Comparison of ENCODE assay signal across 1 cellular context in the genomic region with DNA sequence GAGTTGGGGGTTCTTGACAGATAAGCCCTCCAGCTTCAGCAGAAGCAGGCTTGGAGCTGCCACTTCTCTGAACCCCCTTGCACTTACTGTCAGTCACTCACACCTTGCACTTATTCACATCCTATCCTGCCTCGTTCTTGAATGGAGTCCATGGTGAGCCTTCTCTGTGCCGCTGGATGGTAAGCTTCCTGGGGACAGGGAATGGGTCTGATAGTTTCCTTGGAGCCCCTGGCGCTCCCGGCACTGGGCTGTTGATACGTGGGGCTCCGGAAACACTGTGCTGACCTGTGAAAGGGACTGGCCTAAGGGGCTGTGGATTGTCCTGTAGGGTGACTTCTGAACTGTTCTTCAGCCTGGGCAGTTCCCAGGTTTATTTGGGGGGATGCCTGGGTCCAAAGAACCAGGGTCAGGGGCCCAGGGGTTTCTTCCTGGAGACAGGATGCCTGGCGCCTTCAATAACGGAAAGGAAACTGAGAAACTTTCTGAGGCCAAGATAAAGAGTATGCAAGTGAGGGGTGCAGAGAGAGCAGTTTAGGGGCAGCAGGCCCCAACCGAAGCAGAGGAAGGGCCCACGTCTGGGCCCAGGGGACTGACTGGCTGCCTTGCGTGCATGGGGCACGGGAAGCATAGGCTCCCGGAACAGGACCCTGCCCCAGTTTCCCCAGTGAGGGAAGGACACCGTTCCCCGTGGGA.
TF ChIP-seq lines count a peak whose summit lies in the region.

No MANE protein-coding gene starts in this region.

TF ChIP-seq in H1, 55 proteins besides CTCF, POLR2A, EP300 and RAD21:
- TF ChIP-seq TAF7 (optimal IDR thresholded peaks at IDR 0.05; ENCODE audit: borderline replicate concordance, low read depth, low read length), result no peak
- no peak for TF ChIP-seq MAFK (IDR thresholded peaks at IDR 0.05; ENCODE audit: low read depth, low read length)
- TF ChIP-seq CHD1 (IDR thresholded peaks at IDR 0.05; ENCODE audit: low read depth, low read length), result no peak
- no peak for TF ChIP-seq SIRT6 (IDR thresholded peaks at IDR 0.05; ENCODE audit: low read length)
- TF ChIP-seq, protein P1, sequence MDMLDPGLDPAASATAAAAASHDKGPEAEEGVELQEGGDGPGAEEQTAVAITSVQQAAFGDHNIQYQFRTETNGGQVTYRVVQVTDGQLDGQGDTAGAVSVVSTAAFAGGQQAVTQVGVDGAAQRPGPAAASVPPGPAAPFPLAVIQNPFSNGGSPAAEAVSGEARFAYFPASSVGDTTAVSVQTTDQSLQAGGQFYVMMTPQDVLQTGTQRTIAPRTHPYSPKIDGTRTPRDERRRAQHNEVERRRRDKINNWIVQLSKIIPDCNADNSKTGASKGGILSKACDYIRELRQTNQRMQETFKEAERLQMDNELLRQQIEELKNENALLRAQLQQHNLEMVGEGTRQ (IDR thresholded peaks at IDR 0.05; ENCODE audit: low read length), result no peak
- no peak for TF ChIP-seq GABPA (IDR thresholded peaks at IDR 0.05; ENCODE audit: borderline replicate concordance, insufficient read depth, low read length)
- TF ChIP-seq RFX5 (IDR thresholded peaks at IDR 0.05; ENCODE audit: borderline replicate concordance, low read depth, low read length), result no peak
- TF ChIP-seq SRF (IDR thresholded peaks at IDR 0.05; ENCODE audit: low read depth, low read length), result no peak
- TF ChIP-seq KDM5A (IDR thresholded peaks at IDR 0.05; ENCODE audit: low read length), result no peak
